4 cellular contexts compared by ENCODE assay signal in genomic region chr20:56564526-56564925, GRCh38. TPM values are rescaled to one million over a fixed set of nuclear protein-coding genes. Genes with fewer than 3 reads are reported as not detected.
"Had no signal": no experiment of that assay in that cellular context is flagged by ENCODE, and none has a peak within 500 bp of the region (broad histone marks: within the 10 kb centered on the region; RNA-seq: fewer than 3 reads in every experiment).

No MANE protein-coding gene starts in this region.

RNA-seq across cellular contexts. Expression of gene FAM209B, which starts 31.5 kb away (rescaled TPM):
- total RNA-seq: cardiac muscle cell, chondrocyte, PC-9, SJCRH30 had no signal

RNA-seq across cellular contexts. Expression of gene FAM209A, which starts 40.0 kb away (rescaled TPM):
- total RNA-seq: cardiac muscle cell, PC-9, SJCRH30 had no signal
